In the genomic region with DNA sequence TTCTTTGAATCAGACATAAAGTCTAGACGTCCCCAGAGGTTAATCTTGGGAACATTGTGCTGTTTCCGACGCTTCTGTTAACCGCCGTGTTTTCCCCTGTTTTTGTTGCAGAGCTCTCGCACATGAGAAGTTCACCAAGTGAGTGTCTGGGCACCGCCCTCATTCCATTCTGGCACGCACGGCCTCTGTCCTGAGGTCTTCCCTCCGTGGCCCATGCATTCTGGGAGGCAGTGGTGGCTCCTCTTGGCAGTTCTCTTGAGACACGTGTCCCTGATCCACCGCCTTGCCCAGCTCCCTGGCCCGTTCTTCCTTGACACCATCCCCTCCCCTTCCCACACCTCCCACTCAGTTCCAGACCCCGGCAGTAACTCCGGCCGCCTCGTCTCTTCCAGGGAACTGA, we compare ENCODE assay signal across 17 cellular contexts.
DNase-seq lines count a peak whose midpoint lies in the region; ATAC-seq, FAIRE-seq and TF ChIP-seq lines count a peak whose summit lies in the region.
"Had no signal": no experiment of that assay in that cellular context is flagged by ENCODE, and none has a peak within 500 bp of the region (broad histone marks: within the 10 kb centered on the region; RNA-seq: fewer than 3 reads in every experiment).

No MANE protein-coding gene starts in this region.

- H3K4me1 ChIP-seq in IMR-90 (ENCODE audit: control insufficient read depth, insufficient read depth, low read length) (peaks cover 20% of the 10 kb centered on the region), keratinocyte (ENCODE audit: control insufficient read depth, extremely low read depth, insufficient read depth, low read length) (peaks cover 34% of the 10 kb centered on the region)

- no peak overlapping the region for H2AK9ac ChIP-seq in IMR-90 (replicated peaks; ENCODE audit: low read depth, low read length, poor library complexity)

- H2AFZ ChIP-seq in IMR-90 (replicated peaks; ENCODE audit: low read length, poor library complexity), result no peak overlapping the region
- no peak overlapping the region for H2AFZ ChIP-seq in keratinocyte (ENCODE audit: control insufficient read depth, low read length)

- peak overlapping the region; percentile 23 for H2BK5ac ChIP-seq in IMR-90 (ENCODE audit: low read depth, low read length, poor library complexity, severe bottlenecking)

- peaks cover 0 to 17% of the 10 kb centered on the region in 2 experiments; a peak in 3 of 4 replicates for H3K79me1 ChIP-seq in IMR-90 (ENCODE audit: low read depth in 1 of 2, low read length in 2 of 2)

- WGBS in IMR-90 (ENCODE audit: extremely low coverage in 2 of 2, insufficient read length in 1 of 2), 2 experiments, result 52% methylated on average over 9 of the region's 17 CpGs; no CpG with 5 or more reads in 1 of the 2 experiments

- H4K20me1 ChIP-seq in IMR-90 (ENCODE audit: insufficient read depth, low read length) (peaks cover 30% of the 10 kb centered on the region), keratinocyte (ENCODE audit: control insufficient read depth, extremely low read depth, insufficient read depth, low read length) (peaks cover 2% of the 10 kb centered on the region)

- no peaks in the 10 kb centered on the region for H3K4me1 Mint-ChIP-seq in effector memory CD8-positive, alpha-beta T cell (ENCODE audit: low read depth in 2 of 2)

- H3K9me3 Mint-ChIP-seq in effector memory CD8-positive, alpha-beta T cell, result no peaks in the 10 kb centered on the region
- H3K9me3 Mint-ChIP-seq: CD4-positive, CD25-positive, alpha-beta regulatory T cell; dendritic cell treated with granulocyte-macrophage colony-stimulating factor and Interleukin-4, amounts not matched to agents 40 ng/mL and 50 ng/mL, for 4 days had no signal

- H3K56ac ChIP-seq in IMR-90 (ENCODE audit: extremely low read depth, insufficient read depth, low read length), result no peak overlapping the region

- CTCF ChIA-PET in IMR-90 (lab: Yijun Ruan, JAX), result no interaction called here

- dilution Hi-C loops in IMR-90 (cut with HindIII; ENCODE audit: low sequenced_read_pairs, unreplicated experiment), result no loop called here
- dilution Hi-C loops in keratinocyte (cut with MboI; ENCODE audit: extremely low pct_ligation_motif_present, low sequenced_read_pairs), result no loop called here

- 0 out of 2 replicates have a peak overlapping the region, but pooled peaks have one; percentile 10 for H3K4ac ChIP-seq in IMR-90 (ENCODE audit: low read depth, low read length)

- H3K9me1 ChIP-seq in IMR-90 (ENCODE audit: insufficient read depth, low read length) (peaks cover 27% of the 10 kb centered on the region), keratinocyte (ENCODE audit: control insufficient read depth, extremely low read depth, insufficient read depth, low read length) (peaks cover 4% of the 10 kb centered on the region)

- H4K91ac ChIP-seq in IMR-90 (ENCODE audit: insufficient read depth, low read depth, low read length), result 0 out of 2 replicates have a peak overlapping the region, but pooled peaks have one; percentile 11

- H3K18ac ChIP-seq in IMR-90 (ENCODE audit: low read depth, low read length), result no peak overlapping the region

- H2BK20ac ChIP-seq in IMR-90 (ENCODE audit: low read depth, low read length), result no peak overlapping the region

- in situ Hi-C loops in IMR-90 (cut with MboI; ENCODE audit: low sequenced_read_pairs) (no loop called here), brain microvascular endothelial cell (cut with HindIII; ENCODE audit: low pct_ligation_motif_present, low sequenced_read_pairs) (no loop called here)

- H3K4me2 ChIP-seq in IMR-90 (ENCODE audit: low read depth, low read length) (no peak overlapping the region), keratinocyte (ENCODE audit: control insufficient read depth, extremely low read depth, insufficient read depth, low read depth, low read length) (no peak overlapping the region)

- no peak overlapping the region for H3K4me3 Mint-ChIP-seq in effector memory CD8-positive, alpha-beta T cell
- H3K4me3 Mint-ChIP-seq: dendritic cell treated with granulocyte-macrophage colony-stimulating factor and Interleukin-4, amounts not matched to agents 40 ng/mL and 50 ng/mL, for 4 days; T-helper 17 cell had no signal

- no peak overlapping the region for H4K5ac ChIP-seq in IMR-90 (ENCODE audit: low read depth, low read length)

- BruUV-seq in IMR-90 (replicated peaks; lab: Mats Ljungman, UMichigan), result no TSS peak

- no peak overlapping the region for H4K8ac ChIP-seq in IMR-90 (ENCODE audit: low read depth in 2 of 2, low read length in 2 of 2)

- TF ChIP-seq CTCF in IMR-90 (conservative IDR thresholded peaks at IDR 0.05; ENCODE audit: low read depth, low read length) (no peak), brain microvascular endothelial cell (IDR thresholded peaks at IDR 0.05; ENCODE audit: low read depth, low read length, missing control alignments) (no peak), keratinocyte (optimal IDR thresholded peaks at IDR 0.05 in 1 of 3, IDR thresholded peaks at IDR 0.05 in 1 of 3, conservative IDR thresholded peaks at IDR 0.05 in 1 of 3; ENCODE audit: extremely low read depth in 1 of 3, insufficient read depth in 2 of 3, low read length in 3 of 3) (no peak)

- FAIRE-seq in keratinocyte (lab: Jason Lieb, UNC), result no peak
- FAIRE-seq: GM12891 had no signal

- H3K4me3 ChIP-seq in IMR-90 (ENCODE audit: insufficient read depth, low read depth, low read length) (no peak overlapping the region), brain microvascular endothelial cell (ENCODE audit: low read depth, low read length) (no peak overlapping the region), keratinocyte (ENCODE audit: control insufficient read depth in 2 of 3, extremely low read depth in 1 of 3, insufficient read depth in 2 of 3, low read depth in 1 of 3, low read length in 3 of 3) (no peak overlapping the region), skin epidermis (no peak overlapping the region)
- H3K4me3 ChIP-seq: prostate gland, upper lobe of left lung had no signal

- H2BK15ac ChIP-seq in IMR-90 (ENCODE audit: low read depth, low read length), result no peak overlapping the region

- peaks cover 24% of the 10 kb centered on the region for H3K36me3 ChIP-seq in IMR-90 (ENCODE audit: control insufficient read depth, insufficient read depth, low read length)
- peaks cover 19% of the 10 kb centered on the region for H3K36me3 ChIP-seq in brain microvascular endothelial cell (replicated peaks)
- H3K36me3 ChIP-seq in keratinocyte (ENCODE audit: control insufficient read depth in 2 of 2, extremely low read depth in 1 of 2, insufficient read depth in 2 of 2, low read length in 2 of 2), result peaks cover 27 to 40% of the 10 kb centered on the region in 2 experiments
- H3K36me3 ChIP-seq: prostate gland had no signal

- H3K9ac ChIP-seq in IMR-90 (ENCODE audit: low read depth, low read length), result no peak overlapping the region
- H3K9ac ChIP-seq in keratinocyte (ENCODE audit: control insufficient read depth, extremely low read depth, insufficient read depth, low read length), result no peak overlapping the region

- no peaks in the 10 kb centered on the region for H3K9me3 ChIP-seq in IMR-90 (ENCODE audit: control insufficient read depth, insufficient read depth, low read length)
- no peaks in the 10 kb centered on the region for H3K9me3 ChIP-seq in keratinocyte (ENCODE audit: control insufficient read depth, low read depth, low read length)
- H3K9me3 ChIP-seq: prostate gland, upper lobe of left lung had no signal

- TF ChIP-seq POLR2A in IMR-90 (IDR thresholded peaks at IDR 0.05; ENCODE audit: low read depth, low read length), result no peak

- TF ChIP-seq RAD21 in IMR-90 (IDR thresholded peaks at IDR 0.05; ENCODE audit: low read length), result no peak

- DNase-seq in IMR-90, result peak; percentile 35
- peak; percentile 34 for DNase-seq in brain microvascular endothelial cell
- no peak for DNase-seq in keratinocyte (ENCODE audit: low read depth, low spot score)
- no peak for DNase-seq in NCI-H2227 (lab: John Stamatoyannopoulos, UW; ENCODE audit: unreplicated experiment)
- DNase-seq in effector memory CD8-positive, alpha-beta T cell, result no peak
- DNase-seq: CD4-positive, CD25-positive, alpha-beta regulatory T cell; foreskin melanocyte; NCI-H2029 treated with DMSO at 0.1 percent for 48 hours; stimulated activated CD8-positive, alpha-beta memory T cell treated with anti-CD3 and anti-CD28 coated beads, Interleukin-4, amount 100 ng/mL, for 48 hours; T-helper 17 cell; upper lobe of left lung had no signal

- ATAC-seq in IMR-90 (ENCODE audit: low read depth), result peak; percentile 36
- ATAC-seq in activated CD4-positive, CD25-positive, alpha-beta regulatory T cell treated with anti-CD3 and anti-CD28 coated beads, Interleukin-2, amount 50 U/mL, for 24 hours, result no peak
- ATAC-seq in HG03025 (IDR thresholded peaks at IDR 0.05; ENCODE audit: low FRiP score, unreplicated experiment), result no peak
- no peak for ATAC-seq in effector memory CD8-positive, alpha-beta T cell (replicated peaks)

- intact Hi-C loops in IMR-90 (cut with micrococcal nuclease), result no loop called here

- H3K27me3 ChIP-seq in IMR-90 (ENCODE audit: control insufficient read depth, insufficient read depth, low read length), result no peaks in the 10 kb centered on the region
- H3K27me3 ChIP-seq in brain microvascular endothelial cell (replicated peaks), result no peaks in the 10 kb centered on the region
- no peaks in the 10 kb centered on the region for H3K27me3 ChIP-seq in keratinocyte (ENCODE audit: control insufficient read depth, extremely low read depth, insufficient read depth, low read length)
- H3K27me3 ChIP-seq: upper lobe of left lung had no signal

- H2BK120ac ChIP-seq in IMR-90 (ENCODE audit: low read depth, low read length), result no peak overlapping the region

- H3K27ac ChIP-seq in IMR-90 (ENCODE audit: insufficient read depth, low read length), result peak overlapping the region; percentile 27; the same call in 1 of the 2 replicates
- no peak overlapping the region for H3K27ac ChIP-seq in brain microvascular endothelial cell
- peak overlapping the region; percentile 7 for H3K27ac ChIP-seq in keratinocyte (ENCODE audit: control insufficient read depth, insufficient read depth, low read length)
- H3K27ac ChIP-seq in skin epidermis, result peak overlapping the region in 20 of 21 experiments; percentile 10 to 90 (median 70)

- no peaks in the 10 kb centered on the region for H3K27me3 Mint-ChIP-seq in effector memory CD8-positive, alpha-beta T cell
- H3K27me3 Mint-ChIP-seq: CD4-positive, CD25-positive, alpha-beta regulatory T cell; dendritic cell treated with granulocyte-macrophage colony-stimulating factor and Interleukin-4, amounts not matched to agents 40 ng/mL and 50 ng/mL, for 4 days; T-helper 17 cell had no signal

- H3K23ac ChIP-seq in IMR-90 (ENCODE audit: low read depth, low read length), result no peak overlapping the region

- POLR2A ChIA-PET in IMR-90 (lab: Charles Lee; ENCODE audit: unreplicated experiment), result no interaction called here

- H3K14ac ChIP-seq in IMR-90 (replicated peaks; ENCODE audit: low read depth, low read length), result no peak overlapping the region

- peaks cover 26% of the 10 kb centered on the region for H3K36me3 Mint-ChIP-seq in effector memory CD8-positive, alpha-beta T cell (ENCODE audit: insufficient read depth)

- no peak overlapping the region for H3K27ac Mint-ChIP-seq in effector memory CD8-positive, alpha-beta T cell
- H3K27ac Mint-ChIP-seq: CD4-positive, CD25-positive, alpha-beta regulatory T cell; dendritic cell treated with granulocyte-macrophage colony-stimulating factor and Interleukin-4, amounts not matched to agents 40 ng/mL and 50 ng/mL, for 4 days; T-helper 17 cell had no signal

- H2AK5ac ChIP-seq in IMR-90 (ENCODE audit: low read depth, low read length), result no peak overlapping the region

- peaks cover 2% of the 10 kb centered on the region for H3K79me2 ChIP-seq in keratinocyte (ENCODE audit: control insufficient read depth, insufficient read depth, low read length)

Comparison
In these comparisons a context has a peak if more than half of its experiments do, and no peak if none do; other contexts are left out.
1. DNase-seq: peak in IMR-90 (single experiment) and brain microvascular endothelial cell (single experiment); none in keratinocyte (single experiment), NCI-H2227 (single experiment) and effector memory CD8-positive, alpha-beta T cell (0 of 3).